In the genomic region with DNA sequence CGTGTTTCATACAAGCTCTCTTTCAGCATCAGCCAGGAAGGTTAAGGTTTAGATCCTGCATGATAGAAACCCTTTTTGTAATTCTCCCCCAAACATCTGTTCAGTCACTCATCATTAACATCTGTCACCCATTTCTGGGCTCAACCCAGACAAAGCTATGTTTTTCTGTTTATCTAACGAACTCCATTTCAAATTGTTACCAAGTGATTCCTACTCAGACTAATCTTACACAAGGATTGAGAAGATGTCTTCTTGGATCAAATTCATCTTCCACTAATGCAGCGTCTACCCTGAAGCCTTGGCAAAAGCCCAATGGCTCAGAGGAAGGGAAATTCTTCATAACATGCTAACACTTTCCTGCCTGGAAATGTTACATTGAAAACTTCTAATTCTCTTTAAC, we compare ENCODE assay signal across 21 cellular contexts. TPM values are rescaled to one million over a fixed set of nuclear protein-coding genes. Genes with fewer than 3 reads are reported as not detected.
A peak's percentile ranks its signal among the peaks of the same experiment; 100 is the strongest.
DNase-seq lines count a peak whose midpoint lies in the region; ATAC-seq, FAIRE-seq and TF ChIP-seq lines count a peak whose summit lies in the region.
"Had no signal": no experiment of that assay in that cellular context is flagged by ENCODE, and none has a peak within 500 bp of the region (broad histone marks: within the 10 kb centered on the region; RNA-seq: fewer than 3 reads in every experiment).

No MANE protein-coding gene starts in this region.

- no peak for TF ChIP-seq POLR2A in esophagus muscularis mucosa (IDR thresholded peaks at IDR 0.05; ENCODE audit: low read depth)

- H3K9me3 Mint-ChIP-seq in mesothelial cell of epicardium: no peaks in the 10 kb centered on the region
- H3K9me3 Mint-ChIP-seq in effector memory CD8-positive, alpha-beta T cell: no peaks in the 10 kb centered on the region
- H3K9me3 Mint-ChIP-seq: activated CD8-positive, alpha-beta T cell treated with anti-CD3 and anti-CD28 coated beads for 36 hours; activated naive CD4-positive, alpha-beta T cell treated with anti-CD3 and anti-CD28 coated beads, Interleukin-2, amount 50 U/mL, for 72 hours; immature natural killer cell; natural killer cell had no signal

- H3K9me3 ChIP-seq in upper lobe of right lung: no peaks in the 10 kb centered on the region
- H3K9me3 ChIP-seq in esophagus muscularis mucosa: no peaks in the 10 kb centered on the region
- H3K9me3 ChIP-seq: lower lobe of right lung, upper lobe of left lung had no signal

- 30% methylated on average over 3 of the region's 3 CpGs for WGBS in esophagus muscularis mucosa

- intact Hi-C loops in upper lobe of right lung (cut with DNase I): no loop called here
- intact Hi-C loops in esophagus muscularis mucosa (cut with DNase I): no loop called here

- no peak for FAIRE-seq in urothelium cell line (lab: Jason Lieb, UNC)
- FAIRE-seq: GM12878, HepG2 had no signal

- no peaks in the 10 kb centered on the region for H3K27me3 ChIP-seq in upper lobe of right lung
- no peaks in the 10 kb centered on the region for H3K27me3 ChIP-seq in esophagus muscularis mucosa
- H3K27me3 ChIP-seq: upper lobe of left lung had no signal

- H3K4me1 ChIP-seq in upper lobe of right lung: no peaks in the 10 kb centered on the region
- peaks cover 6 to 9% (median 7%) of the 10 kb centered on the region in 4 donors for H3K4me1 ChIP-seq in esophagus muscularis mucosa
- H3K4me1 ChIP-seq: lower lobe of right lung had no signal

- no peaks in the 10 kb centered on the region for H3K27me3 Mint-ChIP-seq in mesothelial cell of epicardium (ENCODE audit: low read depth)
- H3K27me3 Mint-ChIP-seq in effector memory CD8-positive, alpha-beta T cell: peaks cover 8 to 10% of the 10 kb centered on the region in 2 donors

- peaks cover 27% of the 10 kb centered on the region for H3K4me1 Mint-ChIP-seq in mesothelial cell of epicardium
- peaks cover 0 to 2% of the 10 kb centered on the region in 2 donors for H3K4me1 Mint-ChIP-seq in effector memory CD8-positive, alpha-beta T cell (ENCODE audit: low read depth in 2 of 2)

- H3K4me3 ChIP-seq in choroid plexus epithelial cell (ENCODE audit: low read depth, low read length): no peak overlapping the region
- H3K4me3 ChIP-seq in upper lobe of right lung: no peak overlapping the region
- H3K4me3 ChIP-seq in esophagus muscularis mucosa: no peak overlapping the region
- H3K4me3 ChIP-seq: GM12878, lower lobe of right lung, upper lobe of left lung had no signal

- ATAC-seq in effector memory CD8-positive, alpha-beta T cell (replicated peaks): no peak
- no peak for ATAC-seq in upper lobe of right lung
- ATAC-seq: activated CD8-positive, alpha-beta T cell treated with anti-CD3 and anti-CD28 coated beads for 36 hours; activated naive CD4-positive, alpha-beta T cell treated with anti-CD3 and anti-CD28 coated beads, Interleukin-2, amount 50 U/mL, for 72 hours; GM12878; HepG2; lower lobe of right lung; natural killer cell; Right ventricle myocardium inferior had no signal

- peak; percentile 65 for DNase-seq in AG09319 (ENCODE audit: extremely low read depth, low read depth)
- peak; percentile 94 for DNase-seq in LHCN-M2 (ENCODE audit: low read depth)
- DNase-seq in choroid plexus epithelial cell (ENCODE audit: low read depth): peak; percentile 79
- DNase-seq in mesothelial cell of epicardium (ENCODE audit: low spot score in 2 of 2, unreplicated experiment in 2 of 2): no peak
- no peak for DNase-seq in effector memory CD8-positive, alpha-beta T cell
- no peak for DNase-seq in upper lobe of right lung
- no peak for DNase-seq in urothelium cell line (ENCODE audit: low spot score)
- DNase-seq in esophagus muscularis mucosa (ENCODE audit: extremely low spot score): no peak
- DNase-seq: activated CD8-positive, alpha-beta T cell treated with anti-CD3 and anti-CD28 coated beads for 36 hours; activated T-cell treated with anti-CD3 and anti-CD28 coated beads, Interleukin-2, amount 50 U/mL, for 48 hours; immature natural killer cell; lower lobe of right lung; natural killer cell; NCI-H1930; NCI-H510A treated with DMSO at 0.1 percent for 48 hours; stimulated activated naive CD4-positive, alpha-beta T cell; upper lobe of left lung had no signal

- H3K4me3 Mint-ChIP-seq in mesothelial cell of epicardium: no peak overlapping the region
- H3K4me3 Mint-ChIP-seq in effector memory CD8-positive, alpha-beta T cell: no peak overlapping the region
- H3K4me3 Mint-ChIP-seq: activated CD8-positive, alpha-beta T cell treated with anti-CD3 and anti-CD28 coated beads for 36 hours; immature natural killer cell; natural killer cell had no signal

- H3K27ac ChIP-seq in upper lobe of right lung (no peak overlapping the region), esophagus muscularis mucosa (replicated peaks in 1 of 4) (no peak overlapping the region)
- H3K27ac ChIP-seq: lower lobe of right lung, upper lobe of left lung had no signal

- H3K36me3 ChIP-seq in upper lobe of right lung: no peaks in the 10 kb centered on the region
- H3K36me3 ChIP-seq in esophagus muscularis mucosa: no peaks in the 10 kb centered on the region
- H3K36me3 ChIP-seq: lower lobe of right lung, upper lobe of left lung had no signal

- no peak for TF ChIP-seq EP300 in esophagus muscularis mucosa (IDR thresholded peaks at IDR 0.05)

- H3K36me3 Mint-ChIP-seq in mesothelial cell of epicardium: no peaks in the 10 kb centered on the region
- H3K36me3 Mint-ChIP-seq in effector memory CD8-positive, alpha-beta T cell (ENCODE audit: insufficient read depth): no peaks in the 10 kb centered on the region
- H3K36me3 Mint-ChIP-seq: activated naive CD4-positive, alpha-beta T cell treated with anti-CD3 and anti-CD28 coated beads, Interleukin-2, amount 50 U/mL, for 72 hours; natural killer cell had no signal

- TF ChIP-seq CTCF in AG09319 (IDR thresholded peaks at IDR 0.05; ENCODE audit: low read depth, low read length): no peak
- TF ChIP-seq CTCF in choroid plexus epithelial cell (conservative IDR thresholded peaks at IDR 0.05; ENCODE audit: low read depth, low read length): no peak
- no peak for TF ChIP-seq CTCF in mesothelial cell of epicardium (IDR thresholded peaks at IDR 0.05; ENCODE audit: unreplicated experiment)
- no peak for TF ChIP-seq CTCF in upper lobe of right lung (IDR thresholded peaks at IDR 0.05)
- no peak for TF ChIP-seq CTCF in esophagus muscularis mucosa (IDR thresholded peaks at IDR 0.05)

- H3K27ac Mint-ChIP-seq in mesothelial cell of epicardium: peak overlapping the region; percentile 68
- H3K27ac Mint-ChIP-seq in effector memory CD8-positive, alpha-beta T cell: no peak overlapping the region
- H3K27ac Mint-ChIP-seq: activated CD8-positive, alpha-beta T cell treated with anti-CD3 and anti-CD28 coated beads for 36 hours; activated naive CD4-positive, alpha-beta T cell treated with anti-CD3 and anti-CD28 coated beads, Interleukin-2, amount 50 U/mL, for 72 hours; immature natural killer cell; natural killer cell had no signal

RNA-seq across cellular contexts. Expression of gene FZD4, which starts 58.7 kb away (rescaled TPM):
- total RNA-seq in LHCN-M2 (2014; rRNA removed) (3.2 and 5.0 TPM in 2 replicates), mesothelial cell of epicardium (20.1 to 22.5 TPM (median 20.7 TPM) in 3 replicates), upper lobe of right lung (57.4 TPM), esophagus muscularis mucosa (10 to 100 TPM; 23.7 to 42.3 (median 31.8) TPM)
- 1.7 TPM for polyA plus RNA-seq in LHCN-M2 (2012)

Comparison
In these comparisons a context has a peak if more than half of its experiments do, and no peak if none do; other contexts are left out.
1. DNase-seq: peak in AG09319 (single experiment), LHCN-M2 (single experiment) and choroid plexus epithelial cell (single experiment); none in mesothelial cell of epicardium (0 of 2), effector memory CD8-positive, alpha-beta T cell (0 of 3), upper lobe of right lung (single experiment), urothelium cell line (single experiment) and esophagus muscularis mucosa (single experiment).